In genomic region chr1:29179641-29180184, GRCh38 we compare ENCODE assay signal across 8 cellular contexts. TPM values are rescaled to one million over a fixed set of nuclear protein-coding genes. Genes with fewer than 3 reads are reported as not detected.
A peak's percentile ranks its signal among the peaks of the same experiment; 100 is the strongest.
DNase-seq lines count a peak whose midpoint lies in the region; ATAC-seq and TF ChIP-seq lines count a peak whose summit lies in the region.

No MANE protein-coding gene starts in this region.

- H3K27me3 ChIP-seq in left ventricle myocardium inferior (ENCODE audit: low read depth): no peaks in the 10 kb centered on the region

- H3K36me3 Mint-ChIP-seq in memory B cell: peaks cover 9% of the 10 kb centered on the region

- TF ChIP-seq CTCF in left ventricle myocardium inferior (IDR thresholded peaks at IDR 0.05; ENCODE audit: borderline replicate concordance) (no peak), astrocyte of the cerebellum (IDR thresholded peaks at IDR 0.05; ENCODE audit: low read depth, low read length, missing control alignments) (no peak)

- H3K36me3 ChIP-seq in left ventricle myocardium inferior: peaks cover 6% of the 10 kb centered on the region

- H3K9me3 Mint-ChIP-seq in memory B cell: no peaks in the 10 kb centered on the region

- intact Hi-C loops in left ventricle myocardium inferior (cut with micrococcal nuclease): no loop called here
- intact Hi-C loops in left cardiac atrium (cut with DNase I): loop anchor here in 1 of 2 donors (5.0 kb wide), 2 partner anchors 57 to 512 kb away; partner anchors contain the start of genes GMEB1 and TMEM200B

- peaks cover 70% of the 10 kb centered on the region for H3K4me1 ChIP-seq in left ventricle myocardium inferior

- H3K27me3 Mint-ChIP-seq in memory B cell: no peaks in the 10 kb centered on the region

- H3K27ac ChIP-seq in left ventricle myocardium inferior (replicated peaks): peak overlapping the region; percentile 100

- peak overlapping the region; percentile 95 for H3K4me3 Mint-ChIP-seq in memory B cell

- in situ Hi-C loops in astrocyte of the cerebellum (cut with HindIII; ENCODE audit: low sequenced_read_pairs): no loop called here

- DNase-seq in left ventricle myocardium inferior (no peak), left cardiac atrium (no peak), astrocyte of the cerebellum (ENCODE audit: low read depth) (no peak), memory B cell (ENCODE audit: low spot score in 2 of 2) (no peak), NCI-H69 (lab: John Stamatoyannopoulos, UW) (no peak)

- H3K9me3 ChIP-seq in left ventricle myocardium inferior (replicated peaks): no peaks in the 10 kb centered on the region

- H3K4me3 ChIP-seq in left ventricle myocardium inferior (peak overlapping the region; percentile 99), astrocyte of the cerebellum (ENCODE audit: low read depth, low read length) (peak overlapping the region; percentile 92)

- ATAC-seq in left cardiac atrium (no peak), memory B cell (ENCODE audit: low read depth) (no peak), GM19455 (IDR thresholded peaks at IDR 0.05; ENCODE audit: unreplicated experiment) (no peak), HG03196 (IDR thresholded peaks at IDR 0.05; ENCODE audit: unreplicated experiment) (no peak), HG03571 (IDR thresholded peaks at IDR 0.05; ENCODE audit: unreplicated experiment) (no peak)

- peaks cover 27% of the 10 kb centered on the region for H3K4me1 Mint-ChIP-seq in memory B cell

- H3K27ac Mint-ChIP-seq in memory B cell: peak overlapping the region; percentile 97

RNA-seq across cellular contexts. Expression of gene SRSF4, which starts 2.0 kb away (rescaled TPM):
- 51.1 TPM for total RNA-seq in left ventricle myocardium inferior
- 10 to 100 TPM; 50.1 to 63.9 TPM for total RNA-seq in left cardiac atrium

RNA-seq across cellular contexts. Expression of gene MECR, which starts 51.0 kb away (rescaled TPM):
- 30.8 TPM for total RNA-seq in left ventricle myocardium inferior
- 10 to 100 TPM; 25.8 to 26.2 TPM for total RNA-seq in left cardiac atrium

RNA-seq across cellular contexts. Expression of gene TMEM200B, which starts 56.0 kb away (rescaled TPM):
- total RNA-seq in left ventricle myocardium inferior: 1.6 TPM
- total RNA-seq in left cardiac atrium: 1 to 10 TPM; 4.0 to 4.7 TPM

RNA-seq across cellular contexts. Expression of gene PTPRU, which starts 56.6 kb away (rescaled TPM):
- 15.3 TPM for total RNA-seq in left ventricle myocardium inferior
- 10 to 100 TPM; 13.6 to 18.2 TPM for total RNA-seq in left cardiac atrium
